In the genomic region with DNA sequence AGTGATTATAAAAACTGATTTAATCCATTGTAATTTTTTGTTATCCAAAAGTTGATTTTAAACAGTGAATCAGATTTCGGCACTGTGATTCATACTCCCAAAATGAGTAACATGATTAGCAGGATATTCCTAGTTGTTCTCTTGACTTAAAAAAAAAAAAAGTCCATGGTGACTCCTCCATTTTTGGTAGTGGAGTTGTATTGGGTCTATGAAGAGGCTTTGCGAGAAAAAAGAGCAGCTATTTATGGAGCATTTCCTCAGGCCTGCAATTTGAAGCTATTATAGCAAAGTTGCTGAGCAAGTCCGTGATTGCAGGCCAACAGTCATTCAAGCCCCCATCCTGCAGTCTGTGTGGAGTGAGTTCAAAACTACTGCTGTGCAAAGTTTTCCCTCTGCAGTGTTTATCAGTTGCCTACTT, we compare ENCODE assay signal across 12 cellular contexts. TPM values are rescaled to one million over a fixed set of nuclear protein-coding genes. Genes with fewer than 3 reads are reported as not detected.
DNase-seq lines count a peak whose midpoint lies in the region; ATAC-seq and TF ChIP-seq lines count a peak whose summit lies in the region.
"Had no signal": no experiment of that assay in that cellular context is flagged by ENCODE, and none has a peak within 500 bp of the region (broad histone marks: within the 10 kb centered on the region; RNA-seq: fewer than 3 reads in every experiment).

No MANE protein-coding gene starts in this region.

- H3K36me3 Mint-ChIP-seq in chondrocyte (ENCODE audit: low read depth) = no peaks in the 10 kb centered on the region
- H3K36me3 Mint-ChIP-seq in CD8-positive, alpha-beta T cell = no peaks in the 10 kb centered on the region
- H3K36me3 Mint-ChIP-seq: stimulated activated effector memory CD8-positive, alpha-beta T cell treated with anti-CD3 and anti-CD28 coated beads, Interleukin-12 subunit alpha, Interleukin-12 subunit beta, amount 100 ng/mL, for 72 hours had no signal

- peak overlapping the region; percentile 78 to 85 for H3K27ac ChIP-seq in thoracic aorta
- H3K27ac ChIP-seq in CD8-positive, alpha-beta T cell (ENCODE audit: low read depth, low read length) = no peak overlapping the region
- H3K27ac ChIP-seq: HL-60, parathyroid adenoma had no signal

- H3K27me3 ChIP-seq in thoracic aorta (replicated peaks; ENCODE audit: insufficient read depth) = no peaks in the 10 kb centered on the region
- H3K27me3 ChIP-seq in CD8-positive, alpha-beta T cell (ENCODE audit: insufficient read depth, low read length) = no peaks in the 10 kb centered on the region

- H3K4me3 Mint-ChIP-seq in chondrocyte (ENCODE audit: unreplicated experiment) = peak overlapping the region; percentile 10
- H3K4me3 Mint-ChIP-seq in CD8-positive, alpha-beta T cell = no peak overlapping the region
- H3K4me3 Mint-ChIP-seq: stimulated activated effector memory CD8-positive, alpha-beta T cell treated with anti-CD3 and anti-CD28 coated beads, Interleukin-12 subunit alpha, Interleukin-12 subunit beta, amount 100 ng/mL, for 72 hours had no signal

- POLR2A ChIA-PET in CD8-positive, alpha-beta T cell (lab: Charles Lee) = no interaction called here

- H3K4me1 ChIP-seq in thoracic aorta (ENCODE audit: control insufficient read depth in 1 of 2, low read depth in 2 of 2) = peaks cover 29 to 88% of the 10 kb centered on the region in 2 donors
- H3K4me1 ChIP-seq in CD8-positive, alpha-beta T cell (ENCODE audit: insufficient read depth, low read length) = no peaks in the 10 kb centered on the region
- H3K4me1 ChIP-seq: parathyroid adenoma had no signal

- intact Hi-C loops in CD8-positive, alpha-beta T cell (cut with DNase I, micrococcal nuclease) = loop anchor here in 1 of 2 experiments (10.0 kb wide), 1 partner anchor 56 kb away; no protein-coding TSS in a partner anchor

- H3K27ac Mint-ChIP-seq in chondrocyte (ENCODE audit: unreplicated experiment) = peak overlapping the region; percentile 91
- H3K27ac Mint-ChIP-seq in CD8-positive, alpha-beta T cell = no peak overlapping the region
- H3K27ac Mint-ChIP-seq: stimulated activated effector memory CD8-positive, alpha-beta T cell treated with anti-CD3 and anti-CD28 coated beads, Interleukin-12 subunit alpha, Interleukin-12 subunit beta, amount 100 ng/mL, for 72 hours had no signal

- peak; percentile 99 for ATAC-seq in thoracic aorta (ENCODE audit: insufficient number of reproducible peaks, low FRiP score, low read depth)
- ATAC-seq in CD8-positive, alpha-beta T cell = no peak
- ATAC-seq: stimulated activated effector memory CD8-positive, alpha-beta T cell treated with anti-CD3 and anti-CD28 coated beads, Interleukin-12 subunit alpha, Interleukin-12 subunit beta, amount 100 ng/mL, for 72 hours had no signal

- TF ChIP-seq CTCF in chondrocyte (IDR thresholded peaks at IDR 0.05) (no peak), thoracic aorta (IDR thresholded peaks at IDR 0.05) (no peak), GM10266 (IDR thresholded peaks at IDR 0.05; ENCODE audit: control insufficient read depth, insufficient read depth, low read depth, missing control alignments) (no peak)
- no peak for TF ChIP-seq CTCF in CD8-positive, alpha-beta T cell (IDR thresholded peaks at IDR 0.05)

- H3K9me3 ChIP-seq in thoracic aorta = no peaks in the 10 kb centered on the region
- H3K9me3 ChIP-seq in CD8-positive, alpha-beta T cell (ENCODE audit: low read length) = no peaks in the 10 kb centered on the region

- H3K9me3 Mint-ChIP-seq in chondrocyte (ENCODE audit: low read depth) = peaks cover 6% of the 10 kb centered on the region
- no peaks in the 10 kb centered on the region for H3K9me3 Mint-ChIP-seq in CD8-positive, alpha-beta T cell
- H3K9me3 Mint-ChIP-seq: stimulated activated effector memory CD8-positive, alpha-beta T cell treated with anti-CD3 and anti-CD28 coated beads, Interleukin-12 subunit alpha, Interleukin-12 subunit beta, amount 100 ng/mL, for 72 hours had no signal

- H3K4me1 Mint-ChIP-seq in chondrocyte (ENCODE audit: low read depth) = peaks cover 61% of the 10 kb centered on the region
- no peaks in the 10 kb centered on the region for H3K4me1 Mint-ChIP-seq in CD8-positive, alpha-beta T cell (ENCODE audit: low read depth)
- H3K4me1 Mint-ChIP-seq: stimulated activated effector memory CD8-positive, alpha-beta T cell treated with anti-CD3 and anti-CD28 coated beads, Interleukin-12 subunit alpha, Interleukin-12 subunit beta, amount 100 ng/mL, for 72 hours had no signal

- H3K36me3 ChIP-seq in thoracic aorta = no peaks in the 10 kb centered on the region
- H3K36me3 ChIP-seq in CD8-positive, alpha-beta T cell (ENCODE audit: insufficient read depth, low read length) = no peaks in the 10 kb centered on the region

- DNase-seq in HT1080 (ENCODE audit: low read depth) (peak; percentile 91), chondrocyte (ENCODE audit: low spot score) (no peak), iris pigment epithelial cell (ENCODE audit: low read depth) (peak; percentile 73), thoracic aorta (ENCODE audit: low spot score) (peak; percentile 9), GM10266 (ENCODE audit: extremely low spot score) (no peak), NOMO-1 (lab: John Stamatoyannopoulos, UW; ENCODE audit: unreplicated experiment in 2 of 2) (no peak)
- no peak for DNase-seq in stimulated activated CD4-positive, alpha-beta T cell treated with anti-CD3 and anti-CD28 coated beads, Interleukin-4, amount 100 ng/mL, for 4 hours
- no peak for DNase-seq in CD8-positive, alpha-beta T cell
- DNase-seq: NCI-H774 had no signal

- CTCF ChIA-PET in CD8-positive, alpha-beta T cell (lab: Charles Lee) = no interaction called here

- no peaks in the 10 kb centered on the region for H3K27me3 Mint-ChIP-seq in chondrocyte (ENCODE audit: low read depth)
- peaks cover 22% of the 10 kb centered on the region for H3K27me3 Mint-ChIP-seq in CD8-positive, alpha-beta T cell (ENCODE audit: low read depth)

- H3K4me3 ChIP-seq in thoracic aorta = peak overlapping the region; percentile 41
- H3K4me3 ChIP-seq in CD8-positive, alpha-beta T cell (ENCODE audit: low read depth, low read length) = no peak overlapping the region

RNA-seq across cellular contexts. Expression of gene YAP1, which starts 28.8 kb away (rescaled TPM):
- 86.4 and 139 TPM in 2 replicates for total RNA-seq in HT1080 (2014; rRNA removed; shearing (Covaris generic))
- polyA plus RNA-seq in HT1080 (2015; cell fraction: cytosol; rRNA removed) = 82.2 and 97.8 TPM in 2 replicates
- 88.9 and 92.4 TPM in 2 replicates for polyA plus RNA-seq in HT1080 (2015; cell fraction: nucleus; rRNA removed)
- total RNA-seq in chondrocyte (114 to 132 TPM (median 116 TPM) in 3 replicates), thoracic aorta (100 to 1,000 TPM; 355 to 434 TPM)
- not detected for total RNA-seq in CD8-positive, alpha-beta T cell

Comparison
In these comparisons a context has a peak if more than half of its experiments do, and no peak if none do; other contexts are left out.
1. DNase-seq: peak in HT1080 (single experiment), iris pigment epithelial cell (single experiment) and thoracic aorta (single experiment); none in chondrocyte (single experiment), GM10266 (single experiment), NOMO-1 (0 of 2), stimulated activated CD4-positive, alpha-beta T cell treated with anti-CD3 and anti-CD28 coated beads, Interleukin-4, amount 100 ng/mL, for 4 hours (0 of 2) and CD8-positive, alpha-beta T cell (0 of 7).
2. RNA of gene YAP1, which starts 28.8 kb away (total RNA-seq): 355 to 434 TPM in thoracic aorta, 86.4 to 139 TPM in HT1080 and 114 to 132 TPM in chondrocyte; not detected in CD8-positive, alpha-beta T cell; every median in the first group is over 10 times any median in the second.